In genomic region chr4:161360982-161361381, GRCh38 we compare ENCODE assay signal across 8 cellular contexts.
"Had no signal": no experiment of that assay in that cellular context is flagged by ENCODE, and none has a peak within 500 bp of the region (broad histone marks: within the 10 kb centered on the region; RNA-seq: fewer than 3 reads in every experiment).

No MANE protein-coding gene starts in this region.

- H3K4me1 Mint-ChIP-seq: GM23338, IgD-negative memory B cell had no signal

- H3K4me3 Mint-ChIP-seq: GM23338, HFFc6, IgD-negative memory B cell had no signal

- DNase-seq: H7, HFFc6, KG1 had no signal

- H3K27ac Mint-ChIP-seq: GM23338, HFFc6, IgD-negative memory B cell had no signal

- H3K27me3 Mint-ChIP-seq: IgD-negative memory B cell had no signal

- H2AFZ ChIP-seq: GM23338 had no signal

- H3K4me1 ChIP-seq: HAP-1 had no signal

- H3K36me3 Mint-ChIP-seq: IgD-negative memory B cell had no signal

- H3K4me3 ChIP-seq: GM23338, HAP-1 had no signal

- H3K9me3 Mint-ChIP-seq: GM23338 had no signal

- ATAC-seq: GM23338, HCT116 had no signal

- H3K4me2 ChIP-seq: GM23338 had no signal

- H3K36me3 ChIP-seq: HAP-1 had no signal

- FAIRE-seq: HTR-8/SVneo had no signal

- H3K9me3 ChIP-seq: HAP-1 had no signal
